In the genomic region with DNA sequence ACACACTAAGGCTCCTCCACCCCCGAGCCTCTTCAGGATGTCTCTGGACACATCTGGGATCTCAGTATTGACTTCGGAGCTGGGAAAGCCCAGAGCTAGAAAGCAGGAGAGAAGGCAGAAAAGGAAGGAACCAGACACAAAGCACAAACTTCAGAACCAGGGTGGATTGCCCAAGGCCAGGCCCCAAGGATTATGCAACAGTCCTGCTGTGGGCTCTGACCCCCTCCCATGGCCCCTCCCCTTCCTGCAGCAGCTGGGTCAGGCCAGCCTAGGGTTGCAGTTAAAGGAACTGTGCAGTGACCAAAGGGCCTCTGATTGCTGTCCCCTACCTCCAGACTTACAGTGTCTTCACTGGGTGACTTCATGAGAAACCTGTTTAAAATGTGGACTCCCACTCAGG, we compare ENCODE assay signal across 1 cellular context.
TF ChIP-seq lines count a peak whose summit lies in the region.

No MANE protein-coding gene starts in this region.

TF ChIP-seq in HepG2, 621 proteins besides CTCF, POLR2A, EP300 and RAD21 (continued from another document and continues in another):
- TF ChIP-seq NRL (CRISPR knock-in tag; IDR thresholded peaks at IDR 0.05; ENCODE audit: borderline replicate concordance) (no peak), ZBTB1 (CRISPR knock-in tag; IDR thresholded peaks at IDR 0.05; ENCODE audit: borderline replicate concordance) (no peak), ZNF441 (CRISPR knock-in tag; IDR thresholded peaks at IDR 0.05; ENCODE audit: borderline replicate concordance) (no peak), ZNF33B (CRISPR knock-in tag; IDR thresholded peaks at IDR 0.05) (no peak), SRSF4 (IDR thresholded peaks at IDR 0.05; ENCODE audit: low read depth, low read length, poor library complexity, severe bottlenecking) (no peak), ZNF775 (CRISPR knock-in tag; IDR thresholded peaks at IDR 0.05; ENCODE audit: borderline replicate concordance) (no peak), ZNF782 (CRISPR knock-in tag; IDR thresholded peaks at IDR 0.05; ENCODE audit: borderline replicate concordance) (no peak), MEF2D (CRISPR knock-in tag; IDR thresholded peaks at IDR 0.05) (no peak), SP1 (IDR thresholded peaks at IDR 0.05) (no peak), SP1 (CRISPR knock-in tag; IDR thresholded peaks at IDR 0.05) (peak; percentile 57; the same call in 1 of the 2 replicates), NR3C1 (CRISPR knock-in tag; IDR thresholded peaks at IDR 0.05) (no peak), ZNF234 (CRISPR knock-in tag; conservative IDR thresholded peaks at IDR 0.05) (no peak), ZNF501 (CRISPR knock-in tag; IDR thresholded peaks at IDR 0.05) (no peak), ZNF350 (CRISPR knock-in tag; IDR thresholded peaks at IDR 0.05; ENCODE audit: borderline replicate concordance, low read depth) (peak; percentile 57; the same call in 1 of the 2 replicates), ZNF235 (CRISPR knock-in tag; IDR thresholded peaks at IDR 0.05; ENCODE audit: borderline replicate concordance) (no peak), FOSL1 (CRISPR knock-in tag; IDR thresholded peaks at IDR 0.05; ENCODE audit: borderline replicate concordance) (no peak), NPAS2 (CRISPR knock-in tag; IDR thresholded peaks at IDR 0.05; ENCODE audit: borderline replicate concordance) (no peak), ZNF24 (IDR thresholded peaks at IDR 0.05) (no peak), KLF6 (CRISPR knock-in tag; IDR thresholded peaks at IDR 0.05) (0 out of 2 replicates have a peak, but pooled peaks have one; percentile 45), FIP1L1 (IDR thresholded peaks at IDR 0.05; ENCODE audit: borderline replicate concordance, insufficient read depth, low read depth, low read length) (no peak), BRCA1 (CRISPR knock-in tag; IDR thresholded peaks at IDR 0.05) (no peak), ZKSCAN1 (IDR thresholded peaks at IDR 0.05; ENCODE audit: low read length) (no peak), DR1 (CRISPR knock-in tag; IDR thresholded peaks at IDR 0.05) (no peak), MAFF (IDR thresholded peaks at IDR 0.05; ENCODE audit: low read depth, low read length) (no peak), ZNF263 (CRISPR knock-in tag; IDR thresholded peaks at IDR 0.05) (no peak), TCF7L2 (IDR thresholded peaks at IDR 0.05; ENCODE audit: low read depth, low read length) (no peak), ZBTB42 (CRISPR knock-in tag; IDR thresholded peaks at IDR 0.05) (no peak), ZNF777 (CRISPR knock-in tag; IDR thresholded peaks at IDR 0.05) (no peak), GABPB1 (CRISPR knock-in tag; IDR thresholded peaks at IDR 0.05) (peak; percentile 78), NR2F1 (CRISPR knock-in tag; IDR thresholded peaks at IDR 0.05) (no peak), MTA1 (CRISPR knock-in tag; IDR thresholded peaks at IDR 0.05; ENCODE audit: borderline replicate concordance) (no peak; the same call in 1 of the 2 replicates), SSRP1 (CRISPR knock-in tag; IDR thresholded peaks at IDR 0.05) (no peak), PAF1 (CRISPR knock-in tag; IDR thresholded peaks at IDR 0.05) (no peak), ZNF160 (CRISPR knock-in tag; IDR thresholded peaks at IDR 0.05) (no peak), HCFC1 (IDR thresholded peaks at IDR 0.05; ENCODE audit: low read depth, low read length) (no peak), CCDC6 (CRISPR knock-in tag; IDR thresholded peaks at IDR 0.05) (no peak)
- TF ChIP-seq, protein P1, sequence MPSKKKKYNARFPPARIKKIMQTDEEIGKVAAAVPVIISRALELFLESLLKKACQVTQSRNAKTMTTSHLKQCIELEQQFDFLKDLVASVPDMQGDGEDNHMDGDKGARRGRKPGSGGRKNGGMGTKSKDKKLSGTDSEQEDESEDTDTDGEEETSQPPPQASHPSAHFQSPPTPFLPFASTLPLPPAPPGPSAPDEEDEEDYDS (CRISPR knock-in tag; IDR thresholded peaks at IDR 0.05) = peak; percentile 47; the same call in 1 of the 2 replicates
- TF ChIP-seq, protein P2, sequence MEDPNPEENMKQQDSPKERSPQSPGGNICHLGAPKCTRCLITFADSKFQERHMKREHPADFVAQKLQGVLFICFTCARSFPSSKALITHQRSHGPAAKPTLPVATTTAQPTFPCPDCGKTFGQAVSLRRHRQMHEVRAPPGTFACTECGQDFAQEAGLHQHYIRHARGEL (CRISPR knock-in tag; IDR thresholded peaks at IDR 0.05) = no peak
- TF ChIP-seq, protein P3, sequence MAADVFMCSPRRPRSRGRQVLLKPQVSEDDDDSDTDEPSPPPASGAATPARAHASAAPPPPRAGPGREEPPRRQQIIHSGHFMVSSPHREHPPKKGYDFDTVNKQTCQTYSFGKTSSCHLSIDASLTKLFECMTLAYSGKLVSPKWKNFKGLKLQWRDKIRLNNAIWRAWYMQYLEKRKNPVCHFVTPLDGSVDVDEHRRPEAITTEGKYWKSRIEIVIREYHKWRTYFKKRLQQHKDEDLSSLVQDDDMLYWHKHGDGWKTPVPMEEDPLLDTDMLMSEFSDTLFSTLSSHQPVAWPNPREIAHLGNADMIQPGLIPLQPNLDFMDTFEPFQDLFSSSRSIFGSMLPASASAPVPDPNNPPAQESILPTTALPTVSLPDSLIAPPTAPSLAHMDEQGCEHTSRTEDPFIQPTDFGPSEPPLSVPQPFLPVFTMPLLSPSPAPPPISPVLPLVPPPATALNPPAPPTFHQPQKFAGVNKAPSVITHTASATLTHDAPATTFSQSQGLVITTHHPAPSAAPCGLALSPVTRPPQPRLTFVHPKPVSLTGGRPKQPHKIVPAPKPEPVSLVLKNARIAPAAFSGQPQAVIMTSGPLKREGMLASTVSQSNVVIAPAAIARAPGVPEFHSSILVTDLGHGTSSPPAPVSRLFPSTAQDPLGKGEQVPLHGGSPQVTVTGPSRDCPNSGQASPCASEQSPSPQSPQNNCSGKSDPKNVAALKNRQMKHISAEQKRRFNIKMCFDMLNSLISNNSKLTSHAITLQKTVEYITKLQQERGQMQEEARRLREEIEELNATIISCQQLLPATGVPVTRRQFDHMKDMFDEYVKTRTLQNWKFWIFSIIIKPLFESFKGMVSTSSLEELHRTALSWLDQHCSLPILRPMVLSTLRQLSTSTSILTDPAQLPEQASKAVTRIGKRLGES (CRISPR knock-in tag; IDR thresholded peaks at IDR 0.05; ENCODE audit: borderline replicate concordance) = no peak
- TF ChIP-seq, protein P4, sequence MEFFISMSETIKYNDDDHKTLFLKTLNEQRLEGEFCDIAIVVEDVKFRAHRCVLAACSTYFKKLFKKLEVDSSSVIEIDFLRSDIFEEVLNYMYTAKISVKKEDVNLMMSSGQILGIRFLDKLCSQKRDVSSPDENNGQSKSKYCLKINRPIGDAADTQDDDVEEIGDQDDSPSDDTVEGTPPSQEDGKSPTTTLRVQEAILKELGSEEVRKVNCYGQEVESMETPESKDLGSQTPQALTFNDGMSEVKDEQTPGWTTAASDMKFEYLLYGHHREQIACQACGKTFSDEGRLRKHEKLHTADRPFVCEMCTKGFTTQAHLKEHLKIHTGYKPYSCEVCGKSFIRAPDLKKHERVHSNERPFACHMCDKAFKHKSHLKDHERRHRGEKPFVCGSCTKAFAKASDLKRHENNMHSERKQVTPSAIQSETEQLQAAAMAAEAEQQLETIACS (CRISPR knock-in tag; IDR thresholded peaks at IDR 0.05) = no peak
- TF ChIP-seq, protein P5, sequence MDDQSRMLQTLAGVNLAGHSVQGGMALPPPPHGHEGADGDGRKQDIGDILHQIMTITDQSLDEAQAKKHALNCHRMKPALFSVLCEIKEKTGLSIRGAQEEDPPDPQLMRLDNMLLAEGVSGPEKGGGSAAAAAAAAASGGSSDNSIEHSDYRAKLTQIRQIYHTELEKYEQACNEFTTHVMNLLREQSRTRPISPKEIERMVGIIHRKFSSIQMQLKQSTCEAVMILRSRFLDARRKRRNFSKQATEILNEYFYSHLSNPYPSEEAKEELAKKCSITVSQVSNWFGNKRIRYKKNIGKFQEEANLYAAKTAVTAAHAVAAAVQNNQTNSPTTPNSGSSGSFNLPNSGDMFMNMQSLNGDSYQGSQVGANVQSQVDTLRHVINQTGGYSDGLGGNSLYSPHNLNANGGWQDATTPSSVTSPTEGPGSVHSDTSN (CRISPR knock-in tag; IDR thresholded peaks at IDR 0.05; ENCODE audit: borderline replicate concordance) = no peak
- TF ChIP-seq, protein P6, sequence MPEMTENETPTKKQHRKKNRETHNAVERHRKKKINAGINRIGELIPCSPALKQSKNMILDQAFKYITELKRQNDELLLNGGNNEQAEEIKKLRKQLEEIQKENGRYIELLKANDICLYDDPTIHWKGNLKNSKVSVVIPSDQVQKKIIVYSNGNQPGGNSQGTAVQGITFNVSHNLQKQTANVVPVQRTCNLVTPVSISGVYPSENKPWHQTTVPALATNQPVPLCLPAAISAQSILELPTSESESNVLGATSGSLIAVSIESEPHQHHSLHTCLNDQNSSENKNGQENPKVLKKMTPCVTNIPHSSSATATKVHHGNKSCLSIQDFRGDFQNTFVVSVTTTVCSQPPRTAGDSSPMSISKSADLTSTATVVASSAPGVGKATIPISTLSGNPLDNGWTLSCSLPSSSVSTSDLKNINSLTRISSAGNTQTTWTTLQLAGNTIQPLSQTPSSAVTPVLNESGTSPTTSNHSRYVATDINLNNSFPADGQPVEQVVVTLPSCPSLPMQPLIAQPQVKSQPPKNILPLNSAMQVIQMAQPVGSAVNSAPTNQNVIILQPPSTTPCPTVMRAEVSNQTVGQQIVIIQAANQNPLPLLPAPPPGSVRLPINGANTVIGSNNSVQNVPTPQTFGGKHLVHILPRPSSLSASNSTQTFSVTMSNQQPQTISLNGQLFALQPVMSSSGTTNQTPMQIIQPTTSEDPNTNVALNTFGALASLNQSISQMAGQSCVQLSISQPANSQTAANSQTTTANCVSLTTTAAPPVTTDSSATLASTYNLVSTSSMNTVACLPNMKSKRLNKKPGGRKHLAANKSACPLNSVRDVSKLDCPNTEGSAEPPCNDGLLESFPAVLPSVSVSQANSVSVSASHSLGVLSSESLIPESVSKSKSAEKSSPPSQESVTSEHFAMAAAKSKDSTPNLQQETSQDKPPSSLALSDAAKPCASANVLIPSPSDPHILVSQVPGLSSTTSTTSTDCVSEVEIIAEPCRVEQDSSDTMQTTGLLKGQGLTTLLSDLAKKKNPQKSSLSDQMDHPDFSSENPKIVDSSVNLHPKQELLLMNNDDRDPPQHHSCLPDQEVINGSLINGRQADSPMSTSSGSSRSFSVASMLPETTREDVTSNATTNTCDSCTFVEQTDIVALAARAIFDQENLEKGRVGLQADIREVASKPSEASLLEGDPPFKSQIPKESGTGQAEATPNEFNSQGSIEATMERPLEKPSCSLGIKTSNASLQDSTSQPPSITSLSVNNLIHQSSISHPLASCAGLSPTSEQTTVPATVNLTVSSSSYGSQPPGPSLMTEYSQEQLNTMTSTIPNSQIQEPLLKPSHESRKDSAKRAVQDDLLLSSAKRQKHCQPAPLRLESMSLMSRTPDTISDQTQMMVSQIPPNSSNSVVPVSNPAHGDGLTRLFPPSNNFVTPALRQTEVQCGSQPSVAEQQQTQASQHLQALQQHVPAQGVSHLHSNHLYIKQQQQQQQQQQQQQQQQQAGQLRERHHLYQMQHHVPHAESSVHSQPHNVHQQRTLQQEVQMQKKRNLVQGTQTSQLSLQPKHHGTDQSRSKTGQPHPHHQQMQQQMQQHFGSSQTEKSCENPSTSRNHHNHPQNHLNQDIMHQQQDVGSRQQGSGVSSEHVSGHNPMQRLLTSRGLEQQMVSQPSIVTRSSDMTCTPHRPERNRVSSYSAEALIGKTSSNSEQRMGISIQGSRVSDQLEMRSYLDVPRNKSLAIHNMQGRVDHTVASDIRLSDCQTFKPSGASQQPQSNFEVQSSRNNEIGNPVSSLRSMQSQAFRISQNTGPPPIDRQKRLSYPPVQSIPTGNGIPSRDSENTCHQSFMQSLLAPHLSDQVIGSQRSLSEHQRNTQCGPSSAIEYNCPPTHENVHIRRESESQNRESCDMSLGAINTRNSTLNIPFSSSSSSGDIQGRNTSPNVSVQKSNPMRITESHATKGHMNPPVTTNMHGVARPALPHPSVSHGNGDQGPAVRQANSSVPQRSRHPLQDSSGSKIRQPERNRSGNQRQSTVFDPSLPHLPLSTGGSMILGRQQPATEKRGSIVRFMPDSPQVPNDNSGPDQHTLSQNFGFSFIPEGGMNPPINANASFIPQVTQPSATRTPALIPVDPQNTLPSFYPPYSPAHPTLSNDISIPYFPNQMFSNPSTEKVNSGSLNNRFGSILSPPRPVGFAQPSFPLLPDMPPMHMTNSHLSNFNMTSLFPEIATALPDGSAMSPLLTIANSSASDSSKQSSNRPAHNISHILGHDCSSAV (CRISPR knock-in tag; IDR thresholded peaks at IDR 0.05; ENCODE audit: borderline replicate concordance) = no peak
- TF ChIP-seq, protein P7, sequence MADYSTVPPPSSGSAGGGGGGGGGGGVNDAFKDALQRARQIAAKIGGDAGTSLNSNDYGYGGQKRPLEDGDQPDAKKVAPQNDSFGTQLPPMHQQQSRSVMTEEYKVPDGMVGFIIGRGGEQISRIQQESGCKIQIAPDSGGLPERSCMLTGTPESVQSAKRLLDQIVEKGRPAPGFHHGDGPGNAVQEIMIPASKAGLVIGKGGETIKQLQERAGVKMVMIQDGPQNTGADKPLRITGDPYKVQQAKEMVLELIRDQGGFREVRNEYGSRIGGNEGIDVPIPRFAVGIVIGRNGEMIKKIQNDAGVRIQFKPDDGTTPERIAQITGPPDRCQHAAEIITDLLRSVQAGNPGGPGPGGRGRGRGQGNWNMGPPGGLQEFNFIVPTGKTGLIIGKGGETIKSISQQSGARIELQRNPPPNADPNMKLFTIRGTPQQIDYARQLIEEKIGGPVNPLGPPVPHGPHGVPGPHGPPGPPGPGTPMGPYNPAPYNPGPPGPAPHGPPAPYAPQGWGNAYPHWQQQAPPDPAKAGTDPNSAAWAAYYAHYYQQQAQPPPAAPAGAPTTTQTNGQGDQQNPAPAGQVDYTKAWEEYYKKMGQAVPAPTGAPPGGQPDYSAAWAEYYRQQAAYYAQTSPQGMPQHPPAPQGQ (CRISPR knock-in tag; IDR thresholded peaks at IDR 0.05; ENCODE audit: borderline replicate concordance) = no peak
- TF ChIP-seq, protein P8, sequence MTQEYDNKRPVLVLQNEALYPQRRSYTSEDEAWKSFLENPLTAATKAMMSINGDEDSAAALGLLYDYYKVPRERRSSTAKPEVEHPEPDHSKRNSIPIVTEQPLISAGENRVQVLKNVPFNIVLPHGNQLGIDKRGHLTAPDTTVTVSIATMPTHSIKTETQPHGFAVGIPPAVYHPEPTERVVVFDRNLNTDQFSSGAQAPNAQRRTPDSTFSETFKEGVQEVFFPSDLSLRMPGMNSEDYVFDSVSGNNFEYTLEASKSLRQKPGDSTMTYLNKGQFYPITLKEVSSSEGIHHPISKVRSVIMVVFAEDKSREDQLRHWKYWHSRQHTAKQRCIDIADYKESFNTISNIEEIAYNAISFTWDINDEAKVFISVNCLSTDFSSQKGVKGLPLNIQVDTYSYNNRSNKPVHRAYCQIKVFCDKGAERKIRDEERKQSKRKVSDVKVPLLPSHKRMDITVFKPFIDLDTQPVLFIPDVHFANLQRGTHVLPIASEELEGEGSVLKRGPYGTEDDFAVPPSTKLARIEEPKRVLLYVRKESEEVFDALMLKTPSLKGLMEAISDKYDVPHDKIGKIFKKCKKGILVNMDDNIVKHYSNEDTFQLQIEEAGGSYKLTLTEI (CRISPR knock-in tag; conservative IDR thresholded peaks at IDR 0.05) = no peak
- TF ChIP-seq, protein P9, sequence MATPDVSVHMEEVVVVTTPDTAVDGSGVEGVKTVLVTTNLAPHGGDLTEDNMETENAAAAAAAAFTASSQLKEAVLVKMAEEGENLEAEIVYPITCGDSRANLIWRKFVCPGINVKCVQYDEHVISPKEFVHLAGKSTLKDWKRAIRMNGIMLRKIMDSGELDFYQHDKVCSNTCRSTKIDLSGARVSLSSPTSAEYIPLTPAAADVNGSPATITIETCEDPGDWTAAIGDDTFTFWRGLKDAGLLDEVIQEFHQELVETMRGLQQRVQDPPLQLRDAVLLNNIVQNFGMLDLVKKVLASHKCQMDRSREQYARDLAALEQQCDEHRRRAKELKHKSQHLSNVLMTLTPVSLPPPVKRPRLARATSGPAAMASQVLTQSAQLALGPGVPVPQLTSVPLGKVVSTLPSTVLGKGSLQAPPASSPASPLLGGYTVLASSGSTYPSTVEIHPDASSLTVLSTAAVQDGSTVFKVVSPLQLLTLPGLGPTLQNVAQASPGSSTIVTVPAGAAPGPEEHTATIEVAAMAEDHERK (CRISPR knock-in tag; IDR thresholded peaks at IDR 0.05; ENCODE audit: low read depth) = no peak
